Comparison of ENCODE assay signal across 8 cellular contexts in the genomic region with DNA sequence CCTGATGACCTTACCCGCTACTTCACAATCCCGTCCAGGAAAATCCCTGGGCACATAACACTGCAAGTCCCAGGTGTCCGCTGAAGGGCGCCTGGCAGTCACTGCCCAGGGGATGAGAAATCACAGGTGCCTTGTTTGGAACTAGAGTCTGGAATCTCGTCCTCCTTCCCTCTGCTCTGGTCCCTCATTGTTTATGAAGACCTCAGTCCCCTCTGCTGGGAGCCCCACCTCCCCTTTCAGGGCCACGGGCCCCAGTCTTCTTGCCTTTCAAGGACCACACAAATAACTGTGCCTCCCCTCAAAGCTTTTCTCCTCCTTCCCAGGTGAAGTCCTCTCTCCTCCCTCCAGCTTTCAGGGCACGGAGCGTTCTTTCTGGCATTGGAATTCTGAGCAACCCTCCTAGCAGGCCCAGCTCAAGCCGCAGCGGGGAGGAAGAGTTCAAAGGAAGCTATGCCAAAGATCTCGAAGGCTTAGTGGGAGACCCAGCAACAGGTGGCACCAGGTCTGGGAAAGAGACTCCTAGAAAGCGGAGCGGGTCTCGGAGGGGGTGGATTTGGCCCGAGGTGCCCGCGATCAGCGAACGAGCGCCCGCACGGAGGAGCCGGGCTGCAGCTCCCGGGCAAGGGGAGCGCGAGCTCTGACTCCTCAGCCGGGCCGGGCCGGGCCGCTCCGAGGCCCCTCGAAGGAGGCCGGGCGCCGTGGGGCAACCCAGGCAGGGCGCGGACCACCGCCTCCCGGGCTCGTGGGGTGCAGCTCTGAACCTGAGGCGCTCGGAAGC. TPM values are rescaled to one million over a fixed set of nuclear protein-coding genes. Genes with fewer than 3 reads are reported as not detected.
DNase-seq lines count a peak whose midpoint lies in the region; ATAC-seq, FAIRE-seq and TF ChIP-seq lines count a peak whose summit lies in the region.
"Not testable (repeated sequence)": the region's sequence is repeated elsewhere in the genome, so short reads cannot be mapped to it uniquely, and the experiment has no call there.

No MANE protein-coding gene starts in this region.

- peak overlapping the region; percentile 17 to 90 for H3K4me3 ChIP-seq in CD4-positive, alpha-beta memory T cell (ENCODE audit: low read length in 2 of 2)
- peak overlapping the region; percentile 83 for H3K4me3 ChIP-seq in WERI-Rb-1 (ENCODE audit: low read depth, low read length)
- peak overlapping the region; percentile 70 for H3K4me3 ChIP-seq in GM12878
- H3K4me3 ChIP-seq in muscle layer of colon (ENCODE audit: low read depth in 1 of 2, low read length in 2 of 2) = peak overlapping the region; percentile 66 to 71

- not testable (repeated sequence) for TF ChIP-seq RAD21 in GM12878 (IDR thresholded peaks at IDR 0.05; ENCODE audit: insufficient read depth, low read depth, low read length)

- POLR2A ChIA-PET in CD4-positive, alpha-beta memory T cell (lab: Charles Lee; ENCODE audit: partially characterized antibody) = interaction anchor here (1.0 to 3.3 kb wide), 9 partner anchors 40 to 317 kb away, joined by 4 to 49 read pairs (median 9); partner anchors contain the start of genes ADAT1, CFDP1, GABARAPL2 and KARS1
- POLR2A ChIA-PET in GM12878 (lab: Charles Lee) = interaction anchor here (0.6 to 2.4 kb wide), 15 partner anchors 18 to 134 kb away, joined by 3 to 16 read pairs (median 4); partner anchors contain the start of genes ADAT1, KARS1 and TERF2IP

- CTCF ChIA-PET in CD4-positive, alpha-beta memory T cell (lab: Charles Lee; ENCODE audit: partially characterized antibody) = interaction anchor here (0.6 to 4.6 kb wide), 35 partner anchors 8 to 317 kb away, joined by 3 to 46 read pairs (median 6); partner anchors contain the start of genes ADAT1, CFDP1, GABARAPL2 and KARS1
- CTCF ChIA-PET in GM12878 (lab: Yijun Ruan, JAX) = interaction anchor here (0.7 to 9.6 kb wide), 37 partner anchors 8 to 317 kb away, joined by 3 to 153 read pairs (median 6); partner anchors contain the start of genes ADAT1, CFDP1, KARS1 and TERF2IP

- peak; percentile 13 for FAIRE-seq in GM12878 (lab: Jason Lieb, UNC)

- in situ Hi-C loops in GM12878 (cut with MboI) = not testable (repeated sequence)

- intact Hi-C loops in CD4-positive, alpha-beta memory T cell (cut with micrococcal nuclease) = loop anchor here (2.0 kb wide), 2 partner anchors 248 to 368 kb away; partner anchors contain the start of gene ZFP1
- intact Hi-C loops in GM12878 (cut with micrococcal nuclease; ENCODE audit: unreplicated experiment) = loop anchor here (2.0 to 5.0 kb wide), 2 partner anchors 41 to 104 kb away; partner anchors contain the start of gene TMEM231
- intact Hi-C loops in head of caudate nucleus (cut with DNase I) = not testable (repeated sequence)

- H3K27me3 ChIP-seq in CD4-positive, alpha-beta memory T cell (ENCODE audit: insufficient read depth, low read length); WERI-Rb-1 (ENCODE audit: insufficient read depth, low read depth, severe bottlenecking); GM12878 (replicated peaks in 1 of 2; ENCODE audit: control insufficient read depth in 2 of 2, insufficient read depth in 2 of 2, low read length in 1 of 2); muscle layer of colon (ENCODE audit: control insufficient read depth in 1 of 2, insufficient read depth in 2 of 2, low read length in 2 of 2): not testable (repeated sequence)

- not testable (repeated sequence) for H3K4me1 ChIP-seq in CD4-positive, alpha-beta memory T cell (ENCODE audit: insufficient read depth, low read length); GM12878 (ENCODE audit: control insufficient read depth, insufficient read depth, low read length); muscle layer of colon (ENCODE audit: insufficient read depth, low read length)

- not testable (repeated sequence) for H3K36me3 Mint-ChIP-seq in CD4-positive, alpha-beta memory T cell; stimulated activated effector memory CD8-positive, alpha-beta T cell treated with anti-CD3 and anti-CD28 coated beads, Interleukin-12 subunit alpha, Interleukin-12 subunit beta, amount 100 ng/mL, for 72 hours

- peak in 4 of 5 donors; percentile 21 to 43 (median 38) for DNase-seq in CD4-positive, alpha-beta memory T cell
- peak; percentile 37 for DNase-seq in LHCN-M2 (ENCODE audit: low read depth)
- peak; percentile 43 for DNase-seq in WERI-Rb-1
- DNase-seq in GM12878 (ENCODE audit: low read depth, low spot score) = not testable (repeated sequence)
- peak in 30 of 42 donors; percentile 14 to 66 (median 38) for DNase-seq in head of caudate nucleus
- peak in 1 of 2 donors; percentile 32 for DNase-seq in stimulated activated effector memory CD8-positive, alpha-beta T cell treated with anti-CD3 and anti-CD28 coated beads, Interleukin-12 subunit alpha, Interleukin-12 subunit beta, amount 100 ng/mL, for 72 hours (ENCODE audit: low spot score in 2 of 2)

- not testable (repeated sequence) for H3K36me3 ChIP-seq in CD4-positive, alpha-beta memory T cell (ENCODE audit: insufficient read depth, low read length); WERI-Rb-1; GM12878 (ENCODE audit: control insufficient read depth in 2 of 2, insufficient read depth in 2 of 2, low read length in 1 of 2); muscle layer of colon (ENCODE audit: insufficient read depth, low read length)

- H3K79me2 ChIP-seq in GM12878 (ENCODE audit: control insufficient read depth, insufficient read depth, low read length) = not testable (repeated sequence)

- H3K4me1 Mint-ChIP-seq in CD4-positive, alpha-beta memory T cell = peaks cover 10 to 21% (median 16%) of the 10 kb centered on the region in 4 donors
- H3K4me1 Mint-ChIP-seq in stimulated activated effector memory CD8-positive, alpha-beta T cell treated with anti-CD3 and anti-CD28 coated beads, Interleukin-12 subunit alpha, Interleukin-12 subunit beta, amount 100 ng/mL, for 72 hours = peaks cover 13% of the 10 kb centered on the region

- RAD21 ChIA-PET in GM12878 (lab: Charles Lee; ENCODE audit: unreplicated experiment) = interaction anchor here (0.6 to 2.2 kb wide), 22 partner anchors 8 to 317 kb away, joined by 3 to 17 read pairs (median 6); partner anchors contain the start of genes ADAT1, GABARAPL2, KARS1 and TERF2IP

- not testable (repeated sequence) for TF ChIP-seq POLR2A in GM12878 (IDR thresholded peaks at IDR 0.05; ENCODE audit: low read depth, low read length)

- peak overlapping the region; percentile 56 to 88 (median 80) for H3K27ac Mint-ChIP-seq in CD4-positive, alpha-beta memory T cell
- peak overlapping the region; percentile 63 for H3K27ac Mint-ChIP-seq in stimulated activated effector memory CD8-positive, alpha-beta T cell treated with anti-CD3 and anti-CD28 coated beads, Interleukin-12 subunit alpha, Interleukin-12 subunit beta, amount 100 ng/mL, for 72 hours

- not testable (repeated sequence) for H3K9me3 ChIP-seq in CD4-positive, alpha-beta memory T cell (ENCODE audit: control insufficient read depth in 1 of 2, low read length in 2 of 2); WERI-Rb-1 (ENCODE audit: severe bottlenecking); GM12878 (replicated peaks; ENCODE audit: control insufficient read depth, insufficient read depth, low read length); muscle layer of colon (ENCODE audit: low read length)

- TF ChIP-seq EP300 in GM12878 (IDR thresholded peaks at IDR 0.05; ENCODE audit: borderline replicate concordance in 1 of 2, control insufficient read depth in 1 of 2, low read depth in 2 of 2, low read length in 2 of 2) = not testable (repeated sequence)

- BruUV-seq in GM12878 (replicated peaks; lab: Mats Ljungman, UMichigan) = TSS peak; percentile 87

- H3K27ac ChIP-seq in CD4-positive, alpha-beta memory T cell (ENCODE audit: low read depth, low read length) = peak overlapping the region; percentile 74
- H3K27ac ChIP-seq in WERI-Rb-1 (peak overlapping the region; percentile 76), GM12878 (ENCODE audit: control insufficient read depth, insufficient read depth) (peak overlapping the region; percentile 61; the same call in 1 of the 2 replicates), muscle layer of colon (ENCODE audit: low read depth, low read length) (peak overlapping the region; percentile 83)

- peak overlapping the region; percentile 93 for H2AFZ ChIP-seq in GM12878 (ENCODE audit: control insufficient read depth, low read depth, low read length)

- 16% methylated on average over 35 of the region's 42 CpGs for WGBS in GM12878 (ENCODE audit: insufficient coverage, insufficient replicate concordance, low lambda C conversion rate, missing lambda C conversion rate)

- not testable (repeated sequence) for H3K9me3 Mint-ChIP-seq in CD4-positive, alpha-beta memory T cell; stimulated activated effector memory CD8-positive, alpha-beta T cell treated with anti-CD3 and anti-CD28 coated beads, Interleukin-12 subunit alpha, Interleukin-12 subunit beta, amount 100 ng/mL, for 72 hours

- peak overlapping the region; percentile 85 for H3K4me2 ChIP-seq in GM12878 (ENCODE audit: control insufficient read depth, insufficient read depth)

- SMC1A ChIA-PET in GM12878 (lab: Charles Lee; ENCODE audit: uncharacterized antibody, unreplicated experiment) = interaction anchor here (1.0 to 4.5 kb wide), 10 partner anchors 11 to 136 kb away, joined by 3 to 39 read pairs (median 6); partner anchors contain the start of genes ADAT1, CHST5, KARS1 and TERF2IP

- H4K20me1 ChIP-seq in GM12878 (ENCODE audit: control insufficient read depth, insufficient read depth) = not testable (repeated sequence)

- peak overlapping the region; percentile 71 to 87 (median 80) for H3K4me3 Mint-ChIP-seq in CD4-positive, alpha-beta memory T cell
- peak overlapping the region; percentile 90 for H3K4me3 Mint-ChIP-seq in stimulated activated effector memory CD8-positive, alpha-beta T cell treated with anti-CD3 and anti-CD28 coated beads, Interleukin-12 subunit alpha, Interleukin-12 subunit beta, amount 100 ng/mL, for 72 hours

- not testable (repeated sequence) for TF ChIP-seq CTCF in WERI-Rb-1 (IDR thresholded peaks at IDR 0.05; ENCODE audit: low read depth, low read length); GM12878 (IDR thresholded peaks at IDR 0.05 in 2 of 3, conservative IDR thresholded peaks at IDR 0.05 in 1 of 3; ENCODE audit: control insufficient read depth in 2 of 3, extremely low read depth in 1 of 3, insufficient read depth in 1 of 3, low read depth in 3 of 3, low read length in 3 of 3)

- peak; percentile 1 for ATAC-seq in GM21576 (IDR thresholded peaks at IDR 0.05; ENCODE audit: unreplicated experiment)
- peak; percentile 54 for ATAC-seq in GM12878
- peak; percentile 58 for ATAC-seq in stimulated activated effector memory CD8-positive, alpha-beta T cell treated with anti-CD3 and anti-CD28 coated beads, Interleukin-12 subunit alpha, Interleukin-12 subunit beta, amount 100 ng/mL, for 72 hours

- not testable (repeated sequence) for H3K27me3 Mint-ChIP-seq in CD4-positive, alpha-beta memory T cell

- H3K9ac ChIP-seq in GM12878 (ENCODE audit: control insufficient read depth, insufficient read depth, low read length) = peak overlapping the region; percentile 71
- peak overlapping the region; percentile 68 for H3K9ac ChIP-seq in muscle layer of colon (ENCODE audit: low read length)

RNA-seq across cellular contexts. Expression of gene CHST5, which starts 19.5 kb away (rescaled TPM):
- total RNA-seq in CD4-positive, alpha-beta memory T cell = not detected
- polyA plus RNA-seq in CD4-positive, alpha-beta memory T cell = not detected
- total RNA-seq in LHCN-M2 (2014; rRNA removed) (not detected in 2 replicates), GM12878 (2014; rRNA removed) (0.23 TPM in 1 of 2 replicates, not detected in the other), GM12878 (2014; rRNA removed; fragmentation: Illumina TruSeq; extraction: Trizol) (0.04 TPM in 1 of 2 replicates, not detected in the other), GM12878 (2021) (0.19 TPM in 1 of 2 replicates, not detected in the other)
- not detected for polyA plus RNA-seq in LHCN-M2 (2012)
- 0.29 and 0.44 TPM in 2 replicates for total RNA-seq in GM12878 (2013; cell fraction: nucleolus; rRNA removed)
- polyA plus RNA-seq in GM12878 (2011; ENCODE audit: low read depth) = not detected
- polyA plus RNA-seq in GM12878 (2011; rRNA removed) (not detected in 2 replicates), GM12878 (2014; fragmentation: Illumina TruSeq; extraction: Trizol) (not detected in 2 replicates), GM12878 (2014; fragmentation: Nextera tagmentation; extraction: Ambion mirVana) (not detected), GM12878 (2014; rRNA removed) (0.05 and 0.08 TPM in 2 replicates), GM12878 (2016; fragmentation: Nextera tagmentation; extraction: Ambion mirVana) (under 1 TPM in 1 of 2 experiments, not detected in 1; 0.43 TPM)
- polyA plus RNA-seq in GM12878 (2011; cell fraction: cytosol; rRNA removed) = 0.03 TPM in 1 of 2 replicates, not detected in the other
- polyA plus RNA-seq in GM12878 (2011; cell fraction: nucleus; rRNA removed) = 0.13 and 0.16 TPM in 2 replicates
- polyA plus RNA-seq in GM12878 (2012) = 0.07 and 0.08 TPM in 2 replicates
- polyA minus RNA-seq in GM12878 (2011; rRNA and poly(A)+ RNA removed) = not detected in 2 replicates
- polyA minus RNA-seq in GM12878 (2011; cell fraction: cytosol; rRNA and poly(A)+ RNA removed) = not detected in 2 replicates
- polyA minus RNA-seq in GM12878 (2011; cell fraction: nucleus; rRNA and poly(A)+ RNA removed) = 0.19 TPM in 1 of 2 replicates, not detected in the other

RNA-seq across cellular contexts. Expression of gene CHST6, which starts 21.1 kb away (rescaled TPM):
- under 1 TPM in 1 of 2 experiments, not detected in 1; 0.06 TPM for total RNA-seq in CD4-positive, alpha-beta memory T cell
- polyA plus RNA-seq in CD4-positive, alpha-beta memory T cell = not detected
- total RNA-seq in LHCN-M2 (2014; rRNA removed) (1.8 and 1.9 TPM in 2 replicates), GM12878 (2014; rRNA removed) (1.1 and 2.5 TPM in 2 replicates), GM12878 (2014; rRNA removed; fragmentation: Illumina TruSeq; extraction: Trizol) (0.64 and 0.67 TPM in 2 replicates), GM12878 (2021) (1.9 and 2.5 TPM in 2 replicates)
- polyA plus RNA-seq in LHCN-M2 (2012) = 0.05 TPM
- total RNA-seq in GM12878 (2013; cell fraction: nucleolus; rRNA removed) = 1.9 and 3.4 TPM in 2 replicates
- 0.52 TPM for polyA plus RNA-seq in GM12878 (2011; ENCODE audit: low read depth)
- polyA plus RNA-seq in GM12878 (2011; rRNA removed) (0.20 and 0.29 TPM in 2 replicates), GM12878 (2014; fragmentation: Illumina TruSeq; extraction: Trizol) (0.48 and 0.57 TPM in 2 replicates), GM12878 (2014; fragmentation: Nextera tagmentation; extraction: Ambion mirVana) (under 1 TPM; 0.14 to 0.18 TPM), GM12878 (2014; rRNA removed) (1.3 and 1.6 TPM in 2 replicates), GM12878 (2016; fragmentation: Nextera tagmentation; extraction: Ambion mirVana) (under 1 TPM; 0.28 to 0.46 TPM)
- 0.25 and 0.43 TPM in 2 replicates for polyA plus RNA-seq in GM12878 (2011; cell fraction: cytosol; rRNA removed)
- 0.45 and 0.51 TPM in 2 replicates for polyA plus RNA-seq in GM12878 (2011; cell fraction: nucleus; rRNA removed)
- polyA plus RNA-seq in GM12878 (2012) = 0.66 and 0.94 TPM in 2 replicates
- 0.57 and 0.66 TPM in 2 replicates for polyA minus RNA-seq in GM12878 (2011; rRNA and poly(A)+ RNA removed)
- polyA minus RNA-seq in GM12878 (2011; cell fraction: cytosol; rRNA and poly(A)+ RNA removed) = 0.10 and 0.40 TPM in 2 replicates
- polyA minus RNA-seq in GM12878 (2011; cell fraction: nucleus; rRNA and poly(A)+ RNA removed) = 0.24 and 0.48 TPM in 2 replicates

RNA-seq across cellular contexts. Expression of gene TMEM231, which starts 39.7 kb away (rescaled TPM):
- total RNA-seq in CD4-positive, alpha-beta memory T cell = 1 to 10 TPM; 2.4 to 2.6 TPM
- polyA plus RNA-seq in CD4-positive, alpha-beta memory T cell = 1 to 10 TPM; 3.0 to 5.4 TPM
- total RNA-seq in LHCN-M2 (2014; rRNA removed) = 6.2 and 8.3 TPM in 2 replicates
- polyA plus RNA-seq in LHCN-M2 (2012) = 4.5 TPM
- 26.3 and 27.2 TPM in 2 replicates for total RNA-seq in GM12878 (2013; cell fraction: nucleolus; rRNA removed)
- total RNA-seq in GM12878 (2014; rRNA removed) = 5.9 and 7.4 TPM in 2 replicates
- total RNA-seq in GM12878 (2014; rRNA removed; fragmentation: Illumina TruSeq; extraction: Trizol) = 4.3 TPM in 2 replicates
- 5.6 and 5.9 TPM in 2 replicates for total RNA-seq in GM12878 (2021)
- polyA plus RNA-seq in GM12878 (2011; ENCODE audit: low read depth) = 3.7 TPM
- 4.4 and 5.4 TPM in 2 replicates for polyA plus RNA-seq in GM12878 (2011; rRNA removed)
- polyA plus RNA-seq in GM12878 (2011; cell fraction: cytosol; rRNA removed) = 10.1 and 14.2 TPM in 2 replicates
- polyA plus RNA-seq in GM12878 (2011; cell fraction: nucleus; rRNA removed) = 8.9 and 10.1 TPM in 2 replicates
- polyA plus RNA-seq in GM12878 (2012) = 4.5 and 5.1 TPM in 2 replicates
- polyA plus RNA-seq in GM12878 (2014; fragmentation: Illumina TruSeq; extraction: Trizol) = 5.3 and 6.9 TPM in 2 replicates
- 1 to 10 TPM; 1.2 TPM for polyA plus RNA-seq in GM12878 (2014; fragmentation: Nextera tagmentation; extraction: Ambion mirVana)
- polyA plus RNA-seq in GM12878 (2014; rRNA removed) = 5.2 and 9.1 TPM in 2 replicates
- polyA plus RNA-seq in GM12878 (2016; fragmentation: Nextera tagmentation; extraction: Ambion mirVana) = 1 to 10 TPM; 6.4 to 6.5 TPM
- 9.6 and 21.1 TPM in 2 replicates for polyA minus RNA-seq in GM12878 (2011; rRNA and poly(A)+ RNA removed)
- 2.7 and 5.7 TPM in 2 replicates for polyA minus RNA-seq in GM12878 (2011; cell fraction: cytosol; rRNA and poly(A)+ RNA removed)
- 4.1 and 5.0 TPM in 2 replicates for polyA minus RNA-seq in GM12878 (2011; cell fraction: nucleus; rRNA and poly(A)+ RNA removed)

RNA-seq across cellular contexts. Expression of gene GABARAPL2, which starts 49.8 kb away (rescaled TPM):
- total RNA-seq in CD4-positive, alpha-beta memory T cell = 100 to 1,000 TPM in 1 of 2 experiments, 10 to 100 TPM in 1; 91.9 to 100 TPM
- polyA plus RNA-seq in CD4-positive, alpha-beta memory T cell = 100 to 1,000 TPM; 277 to 285 TPM
- 53.7 and 59.0 TPM in 2 replicates for total RNA-seq in LHCN-M2 (2014; rRNA removed)
- 94.6 TPM for polyA plus RNA-seq in LHCN-M2 (2012)
- 68.6 and 74.4 TPM in 2 replicates for total RNA-seq in GM12878 (2013; cell fraction: nucleolus; rRNA removed)
- 61.9 and 69.8 TPM in 2 replicates for total RNA-seq in GM12878 (2014; rRNA removed)
- total RNA-seq in GM12878 (2014; rRNA removed; fragmentation: Illumina TruSeq; extraction: Trizol) = 69.9 and 70.7 TPM in 2 replicates
- total RNA-seq in GM12878 (2021) = 102 and 106 TPM in 2 replicates
- 71.7 TPM for polyA plus RNA-seq in GM12878 (2011; ENCODE audit: low read depth)
- polyA plus RNA-seq in GM12878 (2011; rRNA removed) = 119 and 151 TPM in 2 replicates
- 58.7 and 78.4 TPM in 2 replicates for polyA plus RNA-seq in GM12878 (2011; cell fraction: cytosol; rRNA removed)
- polyA plus RNA-seq in GM12878 (2011; cell fraction: nucleus; rRNA removed) = 65.7 and 69.1 TPM in 2 replicates
- 123 and 162 TPM in 2 replicates for polyA plus RNA-seq in GM12878 (2012)
- polyA plus RNA-seq in GM12878 (2014; fragmentation: Illumina TruSeq; extraction: Trizol) = 108 and 137 TPM in 2 replicates
- 100 to 1,000 TPM; 358 to 359 TPM for polyA plus RNA-seq in GM12878 (2014; fragmentation: Nextera tagmentation; extraction: Ambion mirVana)
- polyA plus RNA-seq in GM12878 (2014; rRNA removed) = 122 and 137 TPM in 2 replicates
- polyA plus RNA-seq in GM12878 (2016; fragmentation: Nextera tagmentation; extraction: Ambion mirVana) = 100 to 1,000 TPM; 260 to 266 TPM
- polyA minus RNA-seq in GM12878 (2011; rRNA and poly(A)+ RNA removed) = 30.8 and 41.5 TPM in 2 replicates
- 11.5 and 15.1 TPM in 2 replicates for polyA minus RNA-seq in GM12878 (2011; cell fraction: cytosol; rRNA and poly(A)+ RNA removed)
- polyA minus RNA-seq in GM12878 (2011; cell fraction: nucleus; rRNA and poly(A)+ RNA removed) = 16.2 and 21.0 TPM in 2 replicates

RNA-seq across cellular contexts. Expression of gene TMEM170A, which starts 51.9 kb away (rescaled TPM):
- 10 to 100 TPM; 50.7 to 54.3 TPM for total RNA-seq in CD4-positive, alpha-beta memory T cell
- 10 to 100 TPM; 40.6 to 44.1 TPM for polyA plus RNA-seq in CD4-positive, alpha-beta memory T cell
- 9.7 and 11.7 TPM in 2 replicates for total RNA-seq in LHCN-M2 (2014; rRNA removed)
- polyA plus RNA-seq in LHCN-M2 (2012) = 4.4 TPM
- total RNA-seq in GM12878 (2013; cell fraction: nucleolus; rRNA removed) = 41.6 and 42.7 TPM in 2 replicates
- total RNA-seq in GM12878 (2014; rRNA removed) = 22.9 and 26.4 TPM in 2 replicates
- total RNA-seq in GM12878 (2014; rRNA removed; fragmentation: Illumina TruSeq; extraction: Trizol) = 17.7 and 18.9 TPM in 2 replicates
- 20.7 and 23.0 TPM in 2 replicates for total RNA-seq in GM12878 (2021)
- 11.7 TPM for polyA plus RNA-seq in GM12878 (2011; ENCODE audit: low read depth)
- 28.2 and 41.5 TPM in 2 replicates for polyA plus RNA-seq in GM12878 (2011; rRNA removed)
- 16.9 and 17.4 TPM in 2 replicates for polyA plus RNA-seq in GM12878 (2011; cell fraction: cytosol; rRNA removed)
- polyA plus RNA-seq in GM12878 (2011; cell fraction: nucleus; rRNA removed) = 6.2 and 8.4 TPM in 2 replicates
- 13.0 and 16.0 TPM in 2 replicates for polyA plus RNA-seq in GM12878 (2012)
- polyA plus RNA-seq in GM12878 (2014; fragmentation: Illumina TruSeq; extraction: Trizol) = 13.5 and 16.5 TPM in 2 replicates
- polyA plus RNA-seq in GM12878 (2014; fragmentation: Nextera tagmentation; extraction: Ambion mirVana) = 1 to 10 TPM; 7.3 to 7.8 TPM
- polyA plus RNA-seq in GM12878 (2014; rRNA removed) = 11.5 and 14.6 TPM in 2 replicates
- 10 to 100 TPM; 23.5 to 27.5 TPM for polyA plus RNA-seq in GM12878 (2016; fragmentation: Nextera tagmentation; extraction: Ambion mirVana)
- polyA minus RNA-seq in GM12878 (2011; rRNA and poly(A)+ RNA removed) = 21.9 and 22.6 TPM in 2 replicates
- polyA minus RNA-seq in GM12878 (2011; cell fraction: cytosol; rRNA and poly(A)+ RNA removed) = 10.2 and 12.9 TPM in 2 replicates
- 4.4 and 8.4 TPM in 2 replicates for polyA minus RNA-seq in GM12878 (2011; cell fraction: nucleus; rRNA and poly(A)+ RNA removed)

Comparison
In these comparisons a context has a peak if more than half of its experiments do, and no peak if none do; other contexts are left out.
1. ATAC-seq: peak in every context shown above with its lines; median percentile 58 in stimulated activated effector memory CD8-positive, alpha-beta T cell treated with anti-CD3 and anti-CD28 coated beads, Interleukin-12 subunit alpha, Interleukin-12 subunit beta, amount 100 ng/mL, for 72 hours; 54 in GM12878; 1 in GM21576.